ENCODE assay signal across 26 cellular contexts in genomic region chr17:33854596-33854995, GRCh38.
"Had no signal": no experiment of that assay in that cellular context is flagged by ENCODE, and none has a peak within 500 bp of the region (broad histone marks: within the 10 kb centered on the region; RNA-seq: fewer than 3 reads in every experiment).

No MANE protein-coding gene starts in this region.

- H3K27ac ChIP-seq: adrenal gland, breast epithelium, KMS-11 had no signal

- H3K27me3 Mint-ChIP-seq: activated B cell treated with CpG ODN at 0.5 μM for 24 hours; activated naive CD8-positive, alpha-beta T cell treated with anti-CD3 and anti-CD28 coated beads, Interleukin-2, amount 10 ng/mL, durations not matched to agents 7 days and 5 days had no signal

- H3K4me1 ChIP-seq: adrenal gland, breast epithelium had no signal

- H3K4me1 Mint-ChIP-seq: activated B cell treated with CpG ODN at 0.5 μM for 24 hours; activated CD4-positive, alpha-beta T cell treated with anti-CD3 and anti-CD28 coated beads, Interleukin-2, amount 10 ng/mL, durations not matched to agents 7 days and 5 days; activated naive CD8-positive, alpha-beta T cell treated with anti-CD3 and anti-CD28 coated beads, Interleukin-2, amount 10 ng/mL, durations not matched to agents 7 days and 5 days; activated T-helper 17 cell treated with anti-CD3 and anti-CD28 coated beads, Interleukin-2, amount 50 U/mL, for 72 hours had no signal

- H3K36me3 Mint-ChIP-seq: activated CD4-positive, alpha-beta memory T cell treated with anti-CD3 and anti-CD28 coated beads for 36 hours; activated naive CD8-positive, alpha-beta T cell treated with anti-CD3 and anti-CD28 coated beads, Interleukin-2, amount 10 ng/mL, durations not matched to agents 7 days and 5 days had no signal

- H3K27ac Mint-ChIP-seq: activated B cell treated with CpG ODN at 0.5 μM for 24 hours; activated CD4-positive, alpha-beta memory T cell treated with anti-CD3 and anti-CD28 coated beads for 36 hours; activated CD4-positive, alpha-beta T cell treated with anti-CD3 and anti-CD28 coated beads, Interleukin-2, amount 10 ng/mL, durations not matched to agents 7 days and 5 days; activated naive CD8-positive, alpha-beta T cell treated with anti-CD3 and anti-CD28 coated beads, Interleukin-2, amount 10 ng/mL, durations not matched to agents 7 days and 5 days; activated T-helper 17 cell treated with anti-CD3 and anti-CD28 coated beads, Interleukin-2, amount 50 U/mL, for 72 hours had no signal

- H3K9me3 Mint-ChIP-seq: activated B cell treated with CpG ODN at 0.5 μM for 24 hours; activated CD4-positive, alpha-beta memory T cell treated with anti-CD3 and anti-CD28 coated beads for 36 hours; activated CD4-positive, alpha-beta T cell treated with anti-CD3 and anti-CD28 coated beads, Interleukin-2, amount 10 ng/mL, durations not matched to agents 7 days and 5 days; activated naive CD8-positive, alpha-beta T cell treated with anti-CD3 and anti-CD28 coated beads, Interleukin-2, amount 10 ng/mL, durations not matched to agents 7 days and 5 days; activated T-cell treated with anti-CD3 and anti-CD28 coated beads, Interleukin-2, amount 50 U/mL, for 4 hours had no signal

- H3K27me3 ChIP-seq: adrenal gland had no signal

- H3K9me3 ChIP-seq: adrenal gland, breast epithelium, MG63 had no signal

- ATAC-seq: activated T-cell treated with anti-CD3 and anti-CD28 coated beads, Interleukin-2, amount 50 U/mL, for 4 hours; activated T-helper 17 cell treated with anti-CD3 and anti-CD28 coated beads, Interleukin-2, amount 50 U/mL, for 72 hours; PC-3 had no signal

- H3K4me3 Mint-ChIP-seq: activated B cell treated with CpG ODN at 0.5 μM for 24 hours; activated CD4-positive, alpha-beta memory T cell treated with anti-CD3 and anti-CD28 coated beads for 36 hours; activated CD4-positive, alpha-beta T cell treated with anti-CD3 and anti-CD28 coated beads, Interleukin-2, amount 10 ng/mL, durations not matched to agents 7 days and 5 days; activated naive CD8-positive, alpha-beta T cell treated with anti-CD3 and anti-CD28 coated beads, Interleukin-2, amount 10 ng/mL, durations not matched to agents 7 days and 5 days; activated T-cell treated with anti-CD3 and anti-CD28 coated beads, Interleukin-2, amount 50 U/mL, for 4 hours; activated T-helper 17 cell treated with anti-CD3 and anti-CD28 coated beads, Interleukin-2, amount 50 U/mL, for 72 hours had no signal

- DNase-seq: activated B cell treated with CpG ODN at 0.5 μM for 24 hours; activated CD4-positive, alpha-beta memory T cell treated with anti-CD3 and anti-CD28 coated beads for 36 hours; activated CD4-positive, alpha-beta T cell treated with anti-CD3 and anti-CD28 coated beads for 1 hour; activated CD4-positive, alpha-beta T cell treated with anti-CD3 and anti-CD28 coated beads, Interleukin-2, amount 10 ng/mL, durations not matched to agents 7 days and 5 days; activated CD8-positive, alpha-beta memory T cell treated with anti-CD3 and anti-CD28 coated beads for 24 hours; activated naive CD4-positive, alpha-beta T cell treated with anti-CD3 and anti-CD28 coated beads, Interleukin-2, amount 50 U/mL, for 16 hours; activated naive CD8-positive, alpha-beta T cell treated with anti-CD3 and anti-CD28 coated beads, Interleukin-2, amount 10 ng/mL, durations not matched to agents 7 days and 5 days; activated T-cell treated with anti-CD3 and anti-CD28 coated beads, Interleukin-2, amount 50 U/mL, for 4 hours; adrenal gland; anterior cingulate cortex; central memory CD4-positive, alpha-beta T cell; MG63; MV-4-11; NCI-H1105; NCI-H1436; NCI-H187; NCI-H2081; NCI-H446 treated with DMSO at 0.1 percent for 48 hours; NCI-H524 treated with DMSO at 0.1 percent for 48 hours; PC-3; SHP77 treated with DMSO at 0.1 percent for 48 hours; T-helper 2 cell; T1000 had no signal

- H3K36me3 ChIP-seq: adrenal gland, breast epithelium, MG63 had no signal

- H3K4me3 ChIP-seq: adrenal gland, breast epithelium, MG63 had no signal
